In genomic region chr1:40389871-40390560, GRCh38 we compare ENCODE assay signal across 1 cellular context.
TF ChIP-seq lines count a peak whose summit lies in the region.

No MANE protein-coding gene starts in this region.

TF ChIP-seq in HepG2, 621 proteins besides CTCF, POLR2A, EP300 and RAD21 (continued from another document and continues in another):
- TF ChIP-seq BCLAF1 (IDR thresholded peaks at IDR 0.05) (no peak), ZFP91 (CRISPR knock-in tag; IDR thresholded peaks at IDR 0.05; ENCODE audit: borderline replicate concordance) (no peak), HNRNPLL (IDR thresholded peaks at IDR 0.05; ENCODE audit: low read depth, low read length, poor library complexity, severe bottlenecking) (no peak), ZSCAN31 (CRISPR knock-in tag; IDR thresholded peaks at IDR 0.05; ENCODE audit: low read depth) (no peak), ZNF136 (CRISPR knock-in tag; IDR thresholded peaks at IDR 0.05; ENCODE audit: low read depth) (no peak), TRIM24 (CRISPR knock-in tag; IDR thresholded peaks at IDR 0.05) (no peak), ZNF30 (CRISPR knock-in tag; IDR thresholded peaks at IDR 0.05) (no peak), SALL2 (CRISPR knock-in tag; IDR thresholded peaks at IDR 0.05) (peak; percentile 47; the same call in 1 of the 2 replicates), ZBTB26 (CRISPR knock-in tag; IDR thresholded peaks at IDR 0.05; ENCODE audit: borderline replicate concordance) (no peak), DNMT3B (CRISPR knock-in tag; conservative IDR thresholded peaks at IDR 0.05) (no peak), ZNF605 (CRISPR knock-in tag; IDR thresholded peaks at IDR 0.05) (no peak), CREBL2 (CRISPR knock-in tag; IDR thresholded peaks at IDR 0.05; ENCODE audit: borderline replicate concordance) (no peak), GZF1 (CRISPR knock-in tag; IDR thresholded peaks at IDR 0.05) (no peak), PAXIP1 (CRISPR knock-in tag; conservative IDR thresholded peaks at IDR 0.05) (peak; percentile 89), ZBTB8A (CRISPR knock-in tag; IDR thresholded peaks at IDR 0.05; ENCODE audit: borderline replicate concordance, low read depth) (no peak), ZNF276 (CRISPR knock-in tag; IDR thresholded peaks at IDR 0.05; ENCODE audit: low read depth) (no peak), SMARCE1 (IDR thresholded peaks at IDR 0.05; ENCODE audit: borderline replicate concordance) (no peak), GATAD1 (CRISPR knock-in tag; IDR thresholded peaks at IDR 0.05) (peak; percentile 54; the same call in 1 of the 2 replicates), MEIS1 (CRISPR knock-in tag; IDR thresholded peaks at IDR 0.05; ENCODE audit: borderline replicate concordance) (no peak), BRCA1 (CRISPR knock-in tag; IDR thresholded peaks at IDR 0.05) (no peak), EZH2 (conservative IDR thresholded peaks at IDR 0.05; ENCODE audit: low read depth, low read length) (no peak), HINFP (CRISPR knock-in tag; IDR thresholded peaks at IDR 0.05; ENCODE audit: low read depth) (no peak), RARA (CRISPR knock-in tag; IDR thresholded peaks at IDR 0.05) (peak; percentile 64), ZNF280D (CRISPR knock-in tag; IDR thresholded peaks at IDR 0.05) (no peak), DDIT3 (CRISPR knock-in tag; IDR thresholded peaks at IDR 0.05) (no peak), ELF4 (CRISPR knock-in tag; IDR thresholded peaks at IDR 0.05; ENCODE audit: borderline replicate concordance) (no peak), ZBTB25 (CRISPR knock-in tag; IDR thresholded peaks at IDR 0.05) (peak; percentile 52; the same call in 1 of the 2 replicates), SALL1 (CRISPR knock-in tag; IDR thresholded peaks at IDR 0.05) (peak; percentile 53; the same call in 1 of the 2 replicates), SAFB2 (CRISPR knock-in tag; IDR thresholded peaks at IDR 0.05; ENCODE audit: borderline replicate concordance, low read depth) (no peak), ZNF256 (CRISPR knock-in tag; conservative IDR thresholded peaks at IDR 0.05) (no peak), HDAC2 (CRISPR knock-in tag; IDR thresholded peaks at IDR 0.05) (peak; percentile 76), PHF5A (CRISPR knock-in tag; IDR thresholded peaks at IDR 0.05; ENCODE audit: low read depth, unreplicated experiment) (no peak), CREM (IDR thresholded peaks at IDR 0.05) (peak; percentile 58), CREM (CRISPR knock-in tag; IDR thresholded peaks at IDR 0.05) (no peak), HHEX (CRISPR knock-in tag; IDR thresholded peaks at IDR 0.05) (no peak), SCMH1 (CRISPR knock-in tag; IDR thresholded peaks at IDR 0.05; ENCODE audit: borderline replicate concordance) (no peak), ZNF143 (CRISPR knock-in tag; IDR thresholded peaks at IDR 0.05) (no peak), MTF2 (CRISPR knock-in tag; IDR thresholded peaks at IDR 0.05; ENCODE audit: borderline replicate concordance) (no peak), ZNF3 (CRISPR knock-in tag; IDR thresholded peaks at IDR 0.05) (no peak), NCOA1 (CRISPR knock-in tag; IDR thresholded peaks at IDR 0.05) (0 out of 2 replicates have a peak, but pooled peaks have one; percentile 51), UBTF (CRISPR knock-in tag; IDR thresholded peaks at IDR 0.05) (0 out of 2 replicates have a peak, but pooled peaks have one; percentile 21), HNRNPH1 (optimal IDR thresholded peaks at IDR 0.05; ENCODE audit: low read depth, low read length) (no peak), ATM (IDR thresholded peaks at IDR 0.05; ENCODE audit: borderline replicate concordance) (no peak), ZNF207 (IDR thresholded peaks at IDR 0.05; ENCODE audit: borderline replicate concordance) (no peak)
